8 cellular contexts compared by ENCODE assay signal in genomic region chr10:1109795-1110673, GRCh38. TPM values are rescaled to one million over a fixed set of nuclear protein-coding genes. Genes with fewer than 3 reads are reported as not detected.
A peak's percentile ranks its signal among the peaks of the same experiment; 100 is the strongest.
DNase-seq lines count a peak whose midpoint lies in the region; TF ChIP-seq lines count a peak whose summit lies in the region.

No MANE protein-coding gene starts in this region.

- peaks cover 7% of the 10 kb centered on the region for H3F3A ChIP-seq in MM.1S (ENCODE audit: insufficient read depth, low read length)

- H3K9me2 ChIP-seq in MM.1S (replicated peaks; ENCODE audit: insufficient read depth, low read length): no peaks in the 10 kb centered on the region

- peak; percentile 32 for DNase-seq in NCI-H2029 (lab: John Stamatoyannopoulos, UW)
- no peak for DNase-seq in NCI-H2029 treated with DMSO at 0.1 percent for 48 hours (lab: John Stamatoyannopoulos, UW)
- DNase-seq in HAP-1 (ENCODE audit: low spot score in 2 of 2): peak; percentile 60 to 78
- peak; percentile 9 for DNase-seq in MM.1S
- peak; percentile 63 for DNase-seq in activated CD4-positive, alpha-beta T cell treated with anti-CD3 and anti-CD28 coated beads for 1 hour
- DNase-seq in colonic mucosa: peak; percentile 72
- DNase-seq in lung microvascular endothelial cell (ENCODE audit: low read depth in 2 of 2): peak; percentile 82 to 91
- peak; percentile 51 to 53 for DNase-seq in stimulated activated CD8-positive, alpha-beta memory T cell treated with anti-CD3 and anti-CD28 coated beads, Interleukin-15, amount 100 ng/mL, for 4 hours (ENCODE audit: low read depth in 2 of 2)

- no peak overlapping the region for H3K4me3 ChIP-seq in HAP-1
- H3K4me3 ChIP-seq in MM.1S (ENCODE audit: low read length): no peak overlapping the region
- no peak overlapping the region for H3K4me3 ChIP-seq in colonic mucosa

- H3K4me1 ChIP-seq in HAP-1: no peaks in the 10 kb centered on the region
- H3K4me1 ChIP-seq in MM.1S (ENCODE audit: low read length): peaks cover 8% of the 10 kb centered on the region
- H3K4me1 ChIP-seq in colonic mucosa: peaks cover 7% of the 10 kb centered on the region

- H4K20me1 ChIP-seq in MM.1S (ENCODE audit: insufficient read depth, low read length): no peaks in the 10 kb centered on the region

- H3K9ac ChIP-seq in MM.1S (ENCODE audit: low read length) (no peak overlapping the region), colonic mucosa (ENCODE audit: low read depth in 2 of 2, low read length in 2 of 2) (peak overlapping the region in 1 of 2 donors; percentile 12)

- no peak overlapping the region for H2AFZ ChIP-seq in MM.1S (ENCODE audit: low read length)

- H3K4me2 ChIP-seq in MM.1S (ENCODE audit: low read depth, low read length): no peak overlapping the region

- intact Hi-C loops in colonic mucosa (cut with DNase I): no loop called here

- H3K36me3 ChIP-seq in HAP-1 (replicated peaks): peaks cover 21% of the 10 kb centered on the region
- H3K36me3 ChIP-seq in MM.1S (replicated peaks; ENCODE audit: insufficient read depth, low read length): peaks cover 6% of the 10 kb centered on the region
- peaks cover 9% of the 10 kb centered on the region for H3K36me3 ChIP-seq in colonic mucosa

- in situ Hi-C loops in HAP-1 (cut with MboI; ENCODE audit: low sequenced_read_pairs): no loop called here

- no peak overlapping the region for H3K27ac ChIP-seq in MM.1S (ENCODE audit: low read length)
- H3K27ac ChIP-seq in colonic mucosa: peak overlapping the region; percentile 49

- H3K79me2 ChIP-seq in MM.1S (ENCODE audit: low read length): peaks cover 25% of the 10 kb centered on the region

- no peaks in the 10 kb centered on the region for H3K9me3 ChIP-seq in HAP-1
- H3K9me3 ChIP-seq in MM.1S (replicated peaks; ENCODE audit: insufficient read depth, low read length): no peaks in the 10 kb centered on the region
- H3K9me3 ChIP-seq in colonic mucosa: no peaks in the 10 kb centered on the region

- TF ChIP-seq CTCF in MM.1S (IDR thresholded peaks at IDR 0.05; ENCODE audit: low read length) (peak; percentile 37), colonic mucosa (IDR thresholded peaks at IDR 0.05) (peak; percentile 75)

- H3K27me3 ChIP-seq in HAP-1 (ENCODE audit: low read depth) (no peaks in the 10 kb centered on the region), MM.1S (replicated peaks; ENCODE audit: insufficient read depth, low read length) (no peaks in the 10 kb centered on the region), colonic mucosa (no peaks in the 10 kb centered on the region)

RNA-seq across cellular contexts. Expression of gene WDR37, which starts 53.8 kb away (rescaled TPM):
- total RNA-seq in colonic mucosa: 10 to 100 TPM; 18.6 to 18.7 TPM
- total RNA-seq in lung microvascular endothelial cell: 12.9 and 17.3 TPM in 2 replicates
